Comparison of ENCODE assay signal across 14 cellular contexts in genomic region chr11:68340784-68341556, GRCh38. TPM values are rescaled to one million over a fixed set of nuclear protein-coding genes. Genes with fewer than 3 reads are reported as not detected.
DNase-seq lines count a peak whose midpoint lies in the region; ATAC-seq, FAIRE-seq and TF ChIP-seq lines count a peak whose summit lies in the region.
"Had no signal": no experiment of that assay in that cellular context is flagged by ENCODE, and none has a peak within 500 bp of the region (broad histone marks: within the 10 kb centered on the region; RNA-seq: fewer than 3 reads in every experiment).

No MANE protein-coding gene starts in this region.

- H3K27ac ChIP-seq in right atrium auricular region (peak overlapping the region; percentile 36 to 81), heart left ventricle (peak overlapping the region in 2 of 12 donors; percentile 4 to 77), VCaP (peak overlapping the region; percentile 94), upper lobe of right lung (peak overlapping the region; percentile 75), SJCRH30 (no peak overlapping the region), left lung (no peak overlapping the region)
- H3K27ac ChIP-seq: colonic mucosa had no signal

- H3K9me3 Mint-ChIP-seq in immature natural killer cell: no peaks in the 10 kb centered on the region

- H3K4me1 Mint-ChIP-seq in immature natural killer cell: peaks cover 31 to 38% of the 10 kb centered on the region in 2 donors

- no peaks in the 10 kb centered on the region for H3K9me3 ChIP-seq in right atrium auricular region
- peaks cover 0 to 7% (median 0%) of the 10 kb centered on the region in 12 donors for H3K9me3 ChIP-seq in heart left ventricle
- H3K9me3 ChIP-seq in upper lobe of right lung: no peaks in the 10 kb centered on the region
- 0 out of 2 replicates have a peak, but pooled peaks cover 3% of the 10 kb centered on the region for H3K9me3 ChIP-seq in SJCRH30 (replicated peaks)
- H3K9me3 ChIP-seq in left lung: no peaks in the 10 kb centered on the region
- H3K9me3 ChIP-seq: colonic mucosa had no signal

- no peak for TF ChIP-seq CTCF in right atrium auricular region (IDR thresholded peaks at IDR 0.05)
- TF ChIP-seq CTCF in heart left ventricle (IDR thresholded peaks at IDR 0.05): no peak
- no peak for TF ChIP-seq CTCF in VCaP (conservative IDR thresholded peaks at IDR 0.05)
- no peak for TF ChIP-seq CTCF in upper lobe of right lung (IDR thresholded peaks at IDR 0.05)
- no peak for TF ChIP-seq CTCF in left lung (IDR thresholded peaks at IDR 0.05)

- WGBS in heart left ventricle, 4 donors: 71 to 77% (median 72%) methylated on average over 15 of the region's 15 CpGs

- peak overlapping the region in 3 of 5 donors; percentile 2 to 43 (median 24) for H3K4me3 Mint-ChIP-seq in immature natural killer cell
- H3K4me3 Mint-ChIP-seq: stimulated activated naive B cell treated with anti-CD40 and anti-IgM and Interleukin-4, amounts not matched to agents 10 μg/mL and 1 μg/mL and 100 μg/mL, for 72 hours had no signal

- no peak for DNase-seq in right atrium auricular region (ENCODE audit: low spot score)
- DNase-seq in heart left ventricle: no peak
- DNase-seq in immature natural killer cell: peak; percentile 20 to 54 (median 26)
- no peak for DNase-seq in upper lobe of right lung
- DNase-seq in HTR-8/SVneo (ENCODE audit: insufficient read length, low spot score): no peak
- DNase-seq in SJCRH30: no peak
- DNase-seq in left lung: no peak
- DNase-seq: activated CD8-positive, alpha-beta memory T cell treated with anti-CD3 and anti-CD28 coated beads, Interleukin-2, amount 50 U/mL, for 48 hours; C1 segment of cervical spinal cord; colonic mucosa; KBM-7; NCI-H82; stimulated activated naive B cell treated with anti-CD40 and anti-IgM and Interleukin-4, amounts not matched to agents 10 μg/mL and 1 μg/mL and 100 μg/mL, for 72 hours had no signal

- peak overlapping the region in 2 of 6 donors; percentile 1 to 22 for H3K27ac Mint-ChIP-seq in immature natural killer cell
- H3K27ac Mint-ChIP-seq: stimulated activated naive B cell treated with anti-CD40 and anti-IgM and Interleukin-4, amounts not matched to agents 10 μg/mL and 1 μg/mL and 100 μg/mL, for 72 hours had no signal

- no peak for ATAC-seq in heart left ventricle
- no peak for ATAC-seq in upper lobe of right lung
- ATAC-seq in left lung: no peak

- no peak overlapping the region for H3K4me3 ChIP-seq in right atrium auricular region
- H3K4me3 ChIP-seq in heart left ventricle: no peak overlapping the region
- no peak overlapping the region for H3K4me3 ChIP-seq in upper lobe of right lung
- H3K4me3 ChIP-seq in SJCRH30: no peak overlapping the region
- no peak overlapping the region for H3K4me3 ChIP-seq in left lung
- H3K4me3 ChIP-seq: colonic mucosa had no signal

- intact Hi-C loops in heart left ventricle (cut with DNase I): no loop called here
- intact Hi-C loops in upper lobe of right lung (cut with DNase I): no loop called here
- intact Hi-C loops in left lung (cut with DNase I): no loop called here

- H3K27me3 Mint-ChIP-seq in immature natural killer cell (ENCODE audit: low read depth in 3 of 3): peaks cover 2 to 3% (median 2%) of the 10 kb centered on the region in 3 donors
- H3K27me3 Mint-ChIP-seq: stimulated activated naive B cell treated with anti-CD40 and anti-IgM and Interleukin-4, amounts not matched to agents 10 μg/mL and 1 μg/mL and 100 μg/mL, for 72 hours had no signal

- H3K36me3 Mint-ChIP-seq in immature natural killer cell: no peaks in the 10 kb centered on the region

- no peak for TF ChIP-seq POLR2A in heart left ventricle (IDR thresholded peaks at IDR 0.05)

- H3K4me1 ChIP-seq in right atrium auricular region (peaks cover 0 to 89% of the 10 kb centered on the region in 2 donors), heart left ventricle (peaks cover 4 to 75% (median 56%) of the 10 kb centered on the region in 12 donors), upper lobe of right lung (peaks cover 66% of the 10 kb centered on the region), SJCRH30 (peaks cover 22% of the 10 kb centered on the region), left lung (peaks cover 7 to 55% of the 10 kb centered on the region in 2 donors)

- H3K27me3 ChIP-seq in right atrium auricular region: no peaks in the 10 kb centered on the region
- H3K27me3 ChIP-seq in heart left ventricle: no peaks in the 10 kb centered on the region
- H3K27me3 ChIP-seq in upper lobe of right lung: no peaks in the 10 kb centered on the region
- H3K27me3 ChIP-seq in SJCRH30: no peaks in the 10 kb centered on the region
- H3K27me3 ChIP-seq in left lung: no peaks in the 10 kb centered on the region
- H3K27me3 ChIP-seq: colonic mucosa had no signal

- no peaks in the 10 kb centered on the region for H3K36me3 ChIP-seq in right atrium auricular region
- H3K36me3 ChIP-seq in heart left ventricle: no peaks in the 10 kb centered on the region
- H3K36me3 ChIP-seq in upper lobe of right lung: no peaks in the 10 kb centered on the region
- H3K36me3 ChIP-seq in SJCRH30: peaks cover 3% of the 10 kb centered on the region; the same call in 1 of the 2 replicates
- H3K36me3 ChIP-seq in left lung: no peaks in the 10 kb centered on the region
- H3K36me3 ChIP-seq: colonic mucosa had no signal

- FAIRE-seq in HTR-8/SVneo (lab: Jason Lieb, UNC): no peak

RNA-seq across cellular contexts. Expression of gene LRP5, which starts 28.6 kb away (rescaled TPM):
- 10 to 100 TPM; 34.6 to 60.9 TPM for total RNA-seq in right atrium auricular region
- 10 to 100 TPM; 34.5 to 62.5 (median 39.8) TPM for total RNA-seq in heart left ventricle
- 10 to 100 TPM; 30.2 to 44.0 TPM for polyA plus RNA-seq in heart left ventricle
- polyA plus RNA-seq in immature natural killer cell: 1 to 10 TPM in 1 of 3 donors, under 1 TPM in 2; 0.03 to 1.2 (median 0.66) TPM
- 101 TPM for total RNA-seq in upper lobe of right lung
- 45.5 and 46.5 TPM in 2 replicates for total RNA-seq in SJCRH30 (2014; rRNA removed; shearing (Covaris generic))
- total RNA-seq in left lung: 10 to 100 TPM; 48.9 to 57.1 TPM

Comparison
In these comparisons a context has a peak if more than half of its experiments do, and no peak if none do; other contexts are left out.
1. DNase-seq: peak in immature natural killer cell (3 of 3); none in right atrium auricular region (single experiment), heart left ventricle (0 of 5), upper lobe of right lung (single experiment), HTR-8/SVneo (single experiment), SJCRH30 (0 of 2) and left lung (0 of 2).
2. H3K27ac ChIP-seq: peak in right atrium auricular region (2 of 2), VCaP (single experiment) and upper lobe of right lung (single experiment); none in SJCRH30 (single experiment) and left lung (0 of 2).